ENCODE assay signal across 1 cellular context in genomic region chr10:70684841-70685457, GRCh38.
TF ChIP-seq lines count a peak whose summit lies in the region.

No MANE protein-coding gene starts in this region.

TF ChIP-seq in K562, 482 proteins besides CTCF, POLR2A, EP300 and RAD21:
- no peak for TF ChIP-seq ZNF449 (CRISPR knock-in tag; IDR thresholded peaks at IDR 0.05)
- TF ChIP-seq, protein P1, sequence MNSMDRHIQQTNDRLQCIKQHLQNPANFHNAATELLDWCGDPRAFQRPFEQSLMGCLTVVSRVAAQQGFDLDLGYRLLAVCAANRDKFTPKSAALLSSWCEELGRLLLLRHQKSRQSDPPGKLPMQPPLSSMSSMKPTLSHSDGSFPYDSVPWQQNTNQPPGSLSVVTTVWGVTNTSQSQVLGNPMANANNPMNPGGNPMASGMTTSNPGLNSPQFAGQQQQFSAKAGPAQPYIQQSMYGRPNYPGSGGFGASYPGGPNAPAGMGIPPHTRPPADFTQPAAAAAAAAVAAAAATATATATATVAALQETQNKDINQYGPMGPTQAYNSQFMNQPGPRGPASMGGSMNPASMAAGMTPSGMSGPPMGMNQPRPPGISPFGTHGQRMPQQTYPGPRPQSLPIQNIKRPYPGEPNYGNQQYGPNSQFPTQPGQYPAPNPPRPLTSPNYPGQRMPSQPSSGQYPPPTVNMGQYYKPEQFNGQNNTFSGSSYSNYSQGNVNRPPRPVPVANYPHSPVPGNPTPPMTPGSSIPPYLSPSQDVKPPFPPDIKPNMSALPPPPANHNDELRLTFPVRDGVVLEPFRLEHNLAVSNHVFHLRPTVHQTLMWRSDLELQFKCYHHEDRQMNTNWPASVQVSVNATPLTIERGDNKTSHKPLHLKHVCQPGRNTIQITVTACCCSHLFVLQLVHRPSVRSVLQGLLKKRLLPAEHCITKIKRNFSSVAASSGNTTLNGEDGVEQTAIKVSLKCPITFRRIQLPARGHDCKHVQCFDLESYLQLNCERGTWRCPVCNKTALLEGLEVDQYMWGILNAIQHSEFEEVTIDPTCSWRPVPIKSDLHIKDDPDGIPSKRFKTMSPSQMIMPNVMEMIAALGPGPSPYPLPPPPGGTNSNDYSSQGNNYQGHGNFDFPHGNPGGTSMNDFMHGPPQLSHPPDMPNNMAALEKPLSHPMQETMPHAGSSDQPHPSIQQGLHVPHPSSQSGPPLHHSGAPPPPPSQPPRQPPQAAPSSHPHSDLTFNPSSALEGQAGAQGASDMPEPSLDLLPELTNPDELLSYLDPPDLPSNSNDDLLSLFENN (IDR thresholded peaks at IDR 0.05; ENCODE audit: low read depth in 2 of 2, low read length in 2 of 2): no peak
- TF ChIP-seq PHTF2 (CRISPR knock-in tag; IDR thresholded peaks at IDR 0.05): no peak
- TF ChIP-seq, protein P2, sequence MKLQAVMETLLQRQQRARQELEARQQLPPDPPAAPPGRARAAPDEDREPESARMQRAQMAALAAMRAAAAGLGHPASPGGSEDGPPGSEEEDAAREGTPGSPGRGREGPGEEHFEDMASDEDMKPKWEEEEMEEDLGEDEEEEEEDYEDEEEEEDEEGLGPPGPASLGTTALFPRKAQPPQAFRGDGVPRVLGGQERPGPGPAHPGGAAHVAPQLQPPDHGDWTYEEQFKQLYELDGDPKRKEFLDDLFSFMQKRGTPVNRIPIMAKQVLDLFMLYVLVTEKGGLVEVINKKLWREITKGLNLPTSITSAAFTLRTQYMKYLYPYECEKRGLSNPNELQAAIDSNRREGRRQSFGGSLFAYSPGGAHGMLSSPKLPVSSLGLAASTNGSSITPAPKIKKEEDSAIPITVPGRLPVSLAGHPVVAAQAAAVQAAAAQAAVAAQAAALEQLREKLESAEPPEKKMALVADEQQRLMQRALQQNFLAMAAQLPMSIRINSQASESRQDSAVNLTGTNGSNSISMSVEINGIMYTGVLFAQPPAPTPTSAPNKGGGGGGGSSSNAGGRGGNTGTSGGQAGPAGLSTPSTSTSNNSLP (IDR thresholded peaks at IDR 0.05; ENCODE audit: borderline replicate concordance, low read depth, low read length): no peak
- no peak for TF ChIP-seq MAFF (IDR thresholded peaks at IDR 0.05; ENCODE audit: low read length)
- no peak for TF ChIP-seq STAG1 (CRISPR knock-in tag; IDR thresholded peaks at IDR 0.05; ENCODE audit: borderline replicate concordance)
- TF ChIP-seq ZNF41 (CRISPR knock-in tag; conservative IDR thresholded peaks at IDR 0.05): no peak
- no peak for TF ChIP-seq C11orf30 (IDR thresholded peaks at IDR 0.05; ENCODE audit: low read depth)
- no peak for TF ChIP-seq ZNF507 (tag; conservative IDR thresholded peaks at IDR 0.05)
- TF ChIP-seq TEAD1 (CRISPR knock-in tag; IDR thresholded peaks at IDR 0.05): no peak
- TF ChIP-seq PHF20 (IDR thresholded peaks at IDR 0.05; ENCODE audit: partially characterized antibody): no peak
- TF ChIP-seq PURB (CRISPR knock-in tag; IDR thresholded peaks at IDR 0.05; ENCODE audit: low read depth): no peak
- no peak for TF ChIP-seq SPI1 (IDR thresholded peaks at IDR 0.05; ENCODE audit: borderline replicate concordance, low read depth, low read length)
- no peak for TF ChIP-seq HNRNPLL (IDR thresholded peaks at IDR 0.05; ENCODE audit: low read depth, low read length, poor library complexity, severe bottlenecking)
- TF ChIP-seq RBM22 (IDR thresholded peaks at IDR 0.05; ENCODE audit: low read depth, low read length, poor library complexity, severe bottlenecking): no peak
- TF ChIP-seq SREBF2 (CRISPR knock-in tag; IDR thresholded peaks at IDR 0.05): no peak
TF ChIP-seq in K562: peak in this region for 0.
